In genomic region chr3:5036536-5036833, GRCh38 we compare ENCODE assay signal across 1 cellular context.
TF ChIP-seq lines count a peak whose summit lies in the region.

No MANE protein-coding gene starts in this region.

TF ChIP-seq in WTC11, 78 proteins besides CTCF, POLR2A, EP300 and RAD21 (continued from another document):
- TF ChIP-seq PREB (CRISPR knock-in tag; IDR thresholded peaks at IDR 0.05; ENCODE audit: borderline replicate concordance), result no peak
- no peak for TF ChIP-seq GTF2I (CRISPR knock-in tag; conservative IDR thresholded peaks at IDR 0.05)
- TF ChIP-seq USF1 (CRISPR knock-in tag; IDR thresholded peaks at IDR 0.05), result no peak
- no peak for TF ChIP-seq ZNF425 (CRISPR knock-in tag; conservative IDR thresholded peaks at IDR 0.05)
- no peak for TF ChIP-seq CBFB (CRISPR knock-in tag; IDR thresholded peaks at IDR 0.05; ENCODE audit: low read depth)
- TF ChIP-seq AFF4 (CRISPR knock-in tag; IDR thresholded peaks at IDR 0.05; ENCODE audit: borderline replicate concordance), result no peak
- TF ChIP-seq PRRX2 (CRISPR knock-in tag; IDR thresholded peaks at IDR 0.05), result no peak
- TF ChIP-seq ETV6 (CRISPR knock-in tag; IDR thresholded peaks at IDR 0.05), result no peak
- no peak for TF ChIP-seq USF2 (CRISPR knock-in tag; IDR thresholded peaks at IDR 0.05)
